ENCODE assay signal across 9 cellular contexts in genomic region chr9:113875420-113875916, GRCh38. TPM values are rescaled to one million over a fixed set of nuclear protein-coding genes. Genes with fewer than 3 reads are reported as not detected.
DNase-seq lines count a peak whose midpoint lies in the region; TF ChIP-seq lines count a peak whose summit lies in the region.
"Had no signal": no experiment of that assay in that cellular context is flagged by ENCODE, and none has a peak within 500 bp of the region (broad histone marks: within the 10 kb centered on the region; RNA-seq: fewer than 3 reads in every experiment).

No MANE protein-coding gene starts in this region.

- H3K27me3 Mint-ChIP-seq in activated naive CD4-positive, alpha-beta T cell treated with anti-CD3 and anti-CD28 coated beads for 36 hours (ENCODE audit: low read depth), result peaks cover 17% of the 10 kb centered on the region
- peaks cover 20% of the 10 kb centered on the region for H3K27me3 Mint-ChIP-seq in activated naive CD8-positive, alpha-beta T cell treated with anti-CD3 and anti-CD28 coated beads for 36 hours

- peaks cover 1% of the 10 kb centered on the region for H3K36me3 Mint-ChIP-seq in activated naive CD4-positive, alpha-beta T cell treated with anti-CD3 and anti-CD28 coated beads for 36 hours (ENCODE audit: low read depth)
- H3K36me3 Mint-ChIP-seq in activated naive CD8-positive, alpha-beta T cell treated with anti-CD3 and anti-CD28 coated beads for 36 hours, result no peaks in the 10 kb centered on the region

- intact Hi-C loops in activated naive CD4-positive, alpha-beta T cell treated with anti-CD3 and anti-CD28 coated beads for 36 hours (cut with micrococcal nuclease), result no loop called here
- intact Hi-C loops in thyroid gland (cut with DNase I), result loop anchor here (10.0 kb wide), 1 partner anchor 119 kb away; no protein-coding TSS in a partner anchor

- no peaks in the 10 kb centered on the region for H3K27me3 ChIP-seq in thyroid gland

- peak overlapping the region; percentile 34 for H3K4me3 Mint-ChIP-seq in activated naive CD4-positive, alpha-beta T cell treated with anti-CD3 and anti-CD28 coated beads for 36 hours
- H3K4me3 Mint-ChIP-seq in activated naive CD8-positive, alpha-beta T cell treated with anti-CD3 and anti-CD28 coated beads for 36 hours, result peak overlapping the region; percentile 37

- H3K4me3 ChIP-seq in thyroid gland (replicated peaks in 1 of 3), result peak overlapping the region in 2 of 3 donors; percentile 8 to 38

- TF ChIP-seq CTCF in thyroid gland (IDR thresholded peaks at IDR 0.05), result no peak

- peaks cover 23 to 26% of the 10 kb centered on the region in 2 donors for H3K4me1 ChIP-seq in thyroid gland

- CTCF ChIA-PET in activated naive CD4-positive, alpha-beta T cell treated with anti-CD3 and anti-CD28 coated beads for 36 hours (lab: Charles Lee), result no interaction called here

- no peak overlapping the region for H3K27ac Mint-ChIP-seq in activated naive CD4-positive, alpha-beta T cell treated with anti-CD3 and anti-CD28 coated beads for 36 hours
- no peak overlapping the region for H3K27ac Mint-ChIP-seq in activated naive CD8-positive, alpha-beta T cell treated with anti-CD3 and anti-CD28 coated beads for 36 hours
- H3K27ac Mint-ChIP-seq: activated naive CD4-positive, alpha-beta T cell treated with anti-CD3 and anti-CD28 coated beads, Interleukin-2, amount 50 U/mL, for 72 hours had no signal

- H3K9me3 Mint-ChIP-seq in activated naive CD4-positive, alpha-beta T cell treated with anti-CD3 and anti-CD28 coated beads for 36 hours, result no peaks in the 10 kb centered on the region
- H3K9me3 Mint-ChIP-seq in activated naive CD8-positive, alpha-beta T cell treated with anti-CD3 and anti-CD28 coated beads for 36 hours, result no peaks in the 10 kb centered on the region
- H3K9me3 Mint-ChIP-seq: activated naive CD4-positive, alpha-beta T cell treated with anti-CD3 and anti-CD28 coated beads, Interleukin-2, amount 50 U/mL, for 72 hours had no signal

- H3K9me3 ChIP-seq in thyroid gland, result no peaks in the 10 kb centered on the region

- peak overlapping the region in 2 of 3 donors; percentile 27 to 40 for H3K27ac ChIP-seq in thyroid gland

- WGBS in thyroid gland, 2 donors, result 17 to 19% methylated on average over 11 of the region's 15 CpGs

- no peak for TF ChIP-seq POLR2A in thyroid gland (IDR thresholded peaks at IDR 0.05)

- peaks cover 4% of the 10 kb centered on the region for H3K4me1 Mint-ChIP-seq in activated naive CD4-positive, alpha-beta T cell treated with anti-CD3 and anti-CD28 coated beads for 36 hours (ENCODE audit: low read depth)
- H3K4me1 Mint-ChIP-seq in activated naive CD8-positive, alpha-beta T cell treated with anti-CD3 and anti-CD28 coated beads for 36 hours, result peaks cover 5% of the 10 kb centered on the region

- DNase-seq in activated naive CD4-positive, alpha-beta T cell treated with anti-CD3 and anti-CD28 coated beads for 36 hours, result no peak
- no peak for DNase-seq in activated naive CD4-positive, alpha-beta T cell treated with anti-CD3 and anti-CD28 coated beads, Interleukin-2, amount 50 U/mL, for 16 hours
- DNase-seq in activated naive CD8-positive, alpha-beta T cell treated with anti-CD3 and anti-CD28 coated beads for 36 hours, result no peak
- peak; percentile 21 for DNase-seq in iris pigment epithelial cell (ENCODE audit: low read depth)
- no peak for DNase-seq in thyroid gland
- no peak for DNase-seq in stimulated activated CD4-positive, alpha-beta T cell treated with anti-CD3 and anti-CD28 coated beads, Interleukin-2, amount 100 ng/mL, for 48 hours
- no peak for DNase-seq in RPMI8226
- DNase-seq in NCI-H1105 (lab: John Stamatoyannopoulos, UW), result no peak

- no peaks in the 10 kb centered on the region for H3K36me3 ChIP-seq in thyroid gland

RNA-seq across cellular contexts. Expression of gene ZNF618, which starts 0.6 kb away (rescaled TPM):
- total RNA-seq in activated naive CD4-positive, alpha-beta T cell treated with anti-CD3 and anti-CD28 coated beads for 36 hours, result under 1 TPM; 0.02 to 0.10 TPM
- total RNA-seq in activated naive CD8-positive, alpha-beta T cell treated with anti-CD3 and anti-CD28 coated beads for 36 hours, result under 1 TPM; 0.27 to 0.70 TPM
- 10 to 100 TPM in 3 of 4 donors, 1 to 10 TPM in 1; 9.9 to 17.5 (median 15.5) TPM for total RNA-seq in thyroid gland

Comparison
In these comparisons a context has a peak if more than half of its experiments do, and no peak if none do; other contexts are left out.
1. RNA of gene ZNF618, which starts 0.6 kb away (total RNA-seq): 9.9 to 17.5 TPM in thyroid gland; 0.27 to 0.70 TPM in activated naive CD8-positive, alpha-beta T cell treated with anti-CD3 and anti-CD28 coated beads for 36 hours and 0.02 to 0.10 TPM in activated naive CD4-positive, alpha-beta T cell treated with anti-CD3 and anti-CD28 coated beads for 36 hours; every median in the first group is over 4 times any median in the second.